In genomic region chr3:195731356-195731960, GRCh38 we compare ENCODE assay signal across 27 cellular contexts. TPM values are rescaled to one million over a fixed set of nuclear protein-coding genes. Genes with fewer than 3 reads are reported as not detected.
"Had no signal": no experiment of that assay in that cellular context is flagged by ENCODE, and none has a peak within 500 bp of the region (broad histone marks: within the 10 kb centered on the region; RNA-seq: fewer than 3 reads in every experiment).

No MANE protein-coding gene starts in this region.

- ATAC-seq: activated CD4-positive, CD25-positive, alpha-beta regulatory T cell treated with anti-CD3 and anti-CD28 coated beads, Interleukin-2, amount 50 U/mL, for 24 hours; left cardiac atrium; left ventricle myocardium superior; stimulated activated naive B cell treated with anti-CD40 and anti-IgM and Interleukin-4, amounts not matched to agents 10 μg/mL and 1 μg/mL and 100 μg/mL, for 72 hours had no signal

- H3K9me3 ChIP-seq: colonic mucosa, ovary, prostate gland, stomach, thyroid gland, upper lobe of left lung had no signal

- H3K4me1 ChIP-seq: thyroid gland, upper lobe of left lung had no signal

- H3K4me3 ChIP-seq: colonic mucosa, ovary, prostate gland, stomach, thyroid gland, upper lobe of left lung had no signal

- H3K9me3 Mint-ChIP-seq: activated CD4-positive, alpha-beta memory T cell treated with anti-CD3 and anti-CD28 coated beads, Interleukin-2, amount 10 ng/mL, durations not matched to agents 7 days and 5 days; activated CD4-positive, alpha-beta T cell treated with anti-CD3 and anti-CD28 coated beads, Interleukin-2, amount 10 ng/mL, durations not matched to agents 24 days and 14 days; activated T-helper 1 cell treated with anti-CD3 and anti-CD28 coated beads, Interleukin-12 subunit alpha, Interleukin-12 subunit beta, Interleukin-2, Interleukin-4 antibody, amounts not matched to agents 30 ng/mL and 10 ng/mL and 1 ng/mL, durations not matched to agents 14 hours and 24 hours and 36 hours; nephron; stimulated activated naive B cell treated with anti-CD40 and anti-IgM and Interleukin-4, amounts not matched to agents 10 μg/mL and 1 μg/mL and 100 μg/mL, for 72 hours had no signal

- H3K27ac ChIP-seq: colonic mucosa, ovary, prostate gland, stomach, thyroid gland, upper lobe of left lung had no signal

- H3K36me3 ChIP-seq: colonic mucosa, ovary, prostate gland, WERI-Rb-1 had no signal

- DNase-seq: activated CD4-positive, alpha-beta memory T cell treated with anti-CD3 and anti-CD28 coated beads, Interleukin-2, amount 10 ng/mL, durations not matched to agents 7 days and 5 days; activated CD4-positive, alpha-beta T cell treated with anti-CD3 and anti-CD28 coated beads, Interleukin-2, amount 10 ng/mL, durations not matched to agents 24 days and 14 days; activated gamma-delta T cell treated with Interleukin-2 at 50 U/mL for 16 hours; activated naive CD4-positive, alpha-beta T cell treated with anti-CD3 and anti-CD28 coated beads, Interleukin-2, amount 50 U/mL, for 16 hours; amniotic stem cell; colonic mucosa; effector memory CD4-positive, alpha-beta T cell; glutamatergic neuron; left cardiac atrium; left ventricle myocardium superior; mammary epithelial cell; ovary; retina; stimulated activated CD4-positive, alpha-beta T cell treated with anti-CD3 and anti-CD28 coated beads, Interleukin-15, amount 100 ng/mL, for 24 hours; stimulated activated CD4-positive, alpha-beta T cell treated with anti-CD3 and anti-CD28 coated beads, Interleukin-2, amount 100 ng/mL, for 24 hours; stimulated activated naive B cell treated with anti-CD40 and anti-IgM and Interleukin-4, amounts not matched to agents 10 μg/mL and 1 μg/mL and 100 μg/mL, for 72 hours; stomach; thyroid gland; upper lobe of left lung; WERI-Rb-1 had no signal

- H3K4me1 Mint-ChIP-seq: activated CD4-positive, alpha-beta memory T cell treated with anti-CD3 and anti-CD28 coated beads, Interleukin-2, amount 10 ng/mL, durations not matched to agents 7 days and 5 days; activated CD4-positive, alpha-beta T cell treated with anti-CD3 and anti-CD28 coated beads, Interleukin-2, amount 10 ng/mL, durations not matched to agents 24 days and 14 days; stimulated activated naive B cell treated with anti-CD40 and anti-IgM and Interleukin-4, amounts not matched to agents 10 μg/mL and 1 μg/mL and 100 μg/mL, for 72 hours had no signal

- FAIRE-seq: frontal cortex, islet of Langerhans had no signal

- H3K27me3 Mint-ChIP-seq: activated CD4-positive, alpha-beta memory T cell treated with anti-CD3 and anti-CD28 coated beads, Interleukin-2, amount 10 ng/mL, durations not matched to agents 7 days and 5 days; activated CD4-positive, alpha-beta T cell treated with anti-CD3 and anti-CD28 coated beads, Interleukin-2, amount 10 ng/mL, durations not matched to agents 24 days and 14 days had no signal

- H3K27me3 ChIP-seq: colonic mucosa, ovary, stomach, thyroid gland, upper lobe of left lung had no signal

- H3K27ac Mint-ChIP-seq: activated CD4-positive, alpha-beta memory T cell treated with anti-CD3 and anti-CD28 coated beads, Interleukin-2, amount 10 ng/mL, durations not matched to agents 7 days and 5 days; activated CD4-positive, alpha-beta T cell treated with anti-CD3 and anti-CD28 coated beads, Interleukin-2, amount 10 ng/mL, durations not matched to agents 24 days and 14 days; activated T-helper 1 cell treated with anti-CD3 and anti-CD28 coated beads, Interleukin-12 subunit alpha, Interleukin-12 subunit beta, Interleukin-2, Interleukin-4 antibody, amounts not matched to agents 30 ng/mL and 10 ng/mL and 1 ng/mL, durations not matched to agents 14 hours and 24 hours and 36 hours; nephron; stimulated activated naive B cell treated with anti-CD40 and anti-IgM and Interleukin-4, amounts not matched to agents 10 μg/mL and 1 μg/mL and 100 μg/mL, for 72 hours had no signal

- H3K4me3 Mint-ChIP-seq: activated CD4-positive, alpha-beta memory T cell treated with anti-CD3 and anti-CD28 coated beads, Interleukin-2, amount 10 ng/mL, durations not matched to agents 7 days and 5 days; activated CD4-positive, alpha-beta T cell treated with anti-CD3 and anti-CD28 coated beads, Interleukin-2, amount 10 ng/mL, durations not matched to agents 24 days and 14 days; activated T-helper 1 cell treated with anti-CD3 and anti-CD28 coated beads, Interleukin-12 subunit alpha, Interleukin-12 subunit beta, Interleukin-2, Interleukin-4 antibody, amounts not matched to agents 30 ng/mL and 10 ng/mL and 1 ng/mL, durations not matched to agents 14 hours and 24 hours and 36 hours; nephron; stimulated activated naive B cell treated with anti-CD40 and anti-IgM and Interleukin-4, amounts not matched to agents 10 μg/mL and 1 μg/mL and 100 μg/mL, for 72 hours had no signal

RNA-seq across cellular contexts. Expression of gene MUC20, which starts 10.7 kb away (rescaled TPM):
- total RNA-seq: dermis microvascular lymphatic vessel endothelial cell had no signal
